In genomic region chr11:68750197-68750987, GRCh38 we compare ENCODE assay signal across 8 cellular contexts. TPM values are rescaled to one million over a fixed set of nuclear protein-coding genes. Genes with fewer than 3 reads are reported as not detected.
DNase-seq lines count a peak whose midpoint lies in the region; ATAC-seq and TF ChIP-seq lines count a peak whose summit lies in the region.

No MANE protein-coding gene starts in this region.

- H3K36me3 Mint-ChIP-seq in activated T-helper 1 cell treated with anti-CD3 and anti-CD28 coated beads, Interleukin-12 subunit alpha, Interleukin-12 subunit beta, Interleukin-2, Interleukin-4 antibody, amounts not matched to agents 30 ng/mL and 10 ng/mL and 1 ng/mL, durations not matched to agents 14 hours and 24 hours and 36 hours (ENCODE audit: low read depth) = peaks cover 4% of the 10 kb centered on the region
- no peaks in the 10 kb centered on the region for H3K36me3 Mint-ChIP-seq in activated T-cell treated with anti-CD3 and anti-CD28 coated beads, Interleukin-2, amount 50 U/mL, for 72 hours (ENCODE audit: insufficient read depth in 2 of 2)

- no peaks in the 10 kb centered on the region for H3K27me3 Mint-ChIP-seq in activated T-helper 1 cell treated with anti-CD3 and anti-CD28 coated beads, Interleukin-12 subunit alpha, Interleukin-12 subunit beta, Interleukin-2, Interleukin-4 antibody, amounts not matched to agents 30 ng/mL and 10 ng/mL and 1 ng/mL, durations not matched to agents 14 hours and 24 hours and 36 hours (ENCODE audit: insufficient read depth)
- H3K27me3 Mint-ChIP-seq in activated T-cell treated with anti-CD3 and anti-CD28 coated beads, Interleukin-2, amount 50 U/mL, for 72 hours (ENCODE audit: low read depth) = no peaks in the 10 kb centered on the region

- H3K27ac Mint-ChIP-seq in activated T-helper 1 cell treated with anti-CD3 and anti-CD28 coated beads, Interleukin-12 subunit alpha, Interleukin-12 subunit beta, Interleukin-2, Interleukin-4 antibody, amounts not matched to agents 30 ng/mL and 10 ng/mL and 1 ng/mL, durations not matched to agents 14 hours and 24 hours and 36 hours = no peak overlapping the region
- no peak overlapping the region for H3K27ac Mint-ChIP-seq in activated T-cell treated with anti-CD3 and anti-CD28 coated beads, Interleukin-2, amount 50 U/mL, for 72 hours

- no peak overlapping the region for H3K4me3 Mint-ChIP-seq in activated T-helper 1 cell treated with anti-CD3 and anti-CD28 coated beads, Interleukin-12 subunit alpha, Interleukin-12 subunit beta, Interleukin-2, Interleukin-4 antibody, amounts not matched to agents 30 ng/mL and 10 ng/mL and 1 ng/mL, durations not matched to agents 14 hours and 24 hours and 36 hours
- peak overlapping the region; percentile 67 to 71 for H3K4me3 Mint-ChIP-seq in activated T-cell treated with anti-CD3 and anti-CD28 coated beads, Interleukin-2, amount 50 U/mL, for 72 hours

- TF ChIP-seq POLR2A in suprapubic skin (IDR thresholded peaks at IDR 0.05) = no peak

- no peak for TF ChIP-seq EP300 in suprapubic skin (IDR thresholded peaks at IDR 0.05)

- H3K9me3 ChIP-seq in iPS-15b (ENCODE audit: control insufficient read depth, insufficient read depth, low read length) = no peaks in the 10 kb centered on the region
- no peaks in the 10 kb centered on the region for H3K9me3 ChIP-seq in suprapubic skin

- no peak overlapping the region for H3K27ac ChIP-seq in suprapubic skin

- H3K36me3 ChIP-seq in iPS-15b (ENCODE audit: control insufficient read depth, insufficient read depth, low read length) (no peaks in the 10 kb centered on the region), suprapubic skin (no peaks in the 10 kb centered on the region)

- H3K4me1 ChIP-seq in iPS-15b (ENCODE audit: control insufficient read depth, insufficient read depth, low read length) = peaks cover 6% of the 10 kb centered on the region
- peaks cover 18% of the 10 kb centered on the region for H3K4me1 ChIP-seq in suprapubic skin

- peak overlapping the region; percentile 27 for H3K9ac ChIP-seq in iPS-15b (ENCODE audit: low read depth, low read length)

- no peaks in the 10 kb centered on the region for H3K4me1 Mint-ChIP-seq in activated T-helper 1 cell treated with anti-CD3 and anti-CD28 coated beads, Interleukin-12 subunit alpha, Interleukin-12 subunit beta, Interleukin-2, Interleukin-4 antibody, amounts not matched to agents 30 ng/mL and 10 ng/mL and 1 ng/mL, durations not matched to agents 14 hours and 24 hours and 36 hours (ENCODE audit: low read depth)
- H3K4me1 Mint-ChIP-seq in activated T-cell treated with anti-CD3 and anti-CD28 coated beads, Interleukin-2, amount 50 U/mL, for 72 hours (ENCODE audit: low read depth) = peaks cover 8% of the 10 kb centered on the region

- H3K27me3 ChIP-seq in iPS-15b (ENCODE audit: control insufficient read depth, insufficient read depth, low read length) (no peaks in the 10 kb centered on the region), suprapubic skin (no peaks in the 10 kb centered on the region)

- ATAC-seq in activated T-cell treated with anti-CD3 and anti-CD28 coated beads, Interleukin-2, amount 50 U/mL, for 72 hours (replicated peaks in 1 of 2) = no peak
- ATAC-seq in GM19023 (IDR thresholded peaks at IDR 0.05; ENCODE audit: unreplicated experiment) = no peak
- ATAC-seq in GM21737 (IDR thresholded peaks at IDR 0.05; ENCODE audit: unreplicated experiment) = no peak

- intact Hi-C loops in activated T-helper 1 cell treated with anti-CD3 and anti-CD28 coated beads, Interleukin-12 subunit alpha, Interleukin-12 subunit beta, Interleukin-2, Interleukin-4 antibody, amounts not matched to agents 30 ng/mL and 10 ng/mL and 1 ng/mL, durations not matched to agents 14 hours and 24 hours and 36 hours (cut with micrococcal nuclease) = loop anchor here (2.0 to 10.0 kb wide), 3 partner anchors 152 to 924 kb away; partner anchors contain the start of genes IGHMBP2, LTO1, MRPL21 and PPP6R3

- H3K4me3 ChIP-seq in iPS-15b (ENCODE audit: low read depth, low read length) = peak overlapping the region; percentile 47
- peak overlapping the region; percentile 59 for H3K4me3 ChIP-seq in suprapubic skin

- TF ChIP-seq CTCF in suprapubic skin (IDR thresholded peaks at IDR 0.05) = no peak

- WGBS in suprapubic skin = 43% methylated on average over 21 of the region's 74 CpGs

- peak; percentile 5 for DNase-seq in activated T-helper 1 cell treated with Interleukin-2 at 50 U/mL for 16 hours (ENCODE audit: low read depth)
- DNase-seq in activated T-helper 1 cell treated with anti-CD3 and anti-CD28 coated beads, Interleukin-12 subunit alpha, Interleukin-12 subunit beta, Interleukin-2, Interleukin-4 antibody, amounts not matched to agents 30 ng/mL and 10 ng/mL and 1 ng/mL, durations not matched to agents 14 hours and 24 hours and 36 hours (ENCODE audit: low spot score) = no peak
- peak in 1 of 2 donors; percentile 13 for DNase-seq in activated T-cell treated with anti-CD3 and anti-CD28 coated beads, Interleukin-2, amount 50 U/mL, for 72 hours
- DNase-seq in suprapubic skin (ENCODE audit: low spot score in 2 of 2) = peak in 1 of 2 donors; percentile 69
- no peak for DNase-seq in C1 segment of cervical spinal cord (lab: John Stamatoyannopoulos, UW)

- no peaks in the 10 kb centered on the region for H3K9me3 Mint-ChIP-seq in activated T-helper 1 cell treated with anti-CD3 and anti-CD28 coated beads, Interleukin-12 subunit alpha, Interleukin-12 subunit beta, Interleukin-2, Interleukin-4 antibody, amounts not matched to agents 30 ng/mL and 10 ng/mL and 1 ng/mL, durations not matched to agents 14 hours and 24 hours and 36 hours
- no peaks in the 10 kb centered on the region for H3K9me3 Mint-ChIP-seq in activated T-cell treated with anti-CD3 and anti-CD28 coated beads, Interleukin-2, amount 50 U/mL, for 72 hours

RNA-seq across cellular contexts. Expression of gene TESMIN, which starts 0.9 kb away (rescaled TPM):
- total RNA-seq in activated T-helper 1 cell treated with anti-CD3 and anti-CD28 coated beads, Interleukin-12 subunit alpha, Interleukin-12 subunit beta, Interleukin-2, Interleukin-4 antibody, amounts not matched to agents 30 ng/mL and 10 ng/mL and 1 ng/mL, durations not matched to agents 14 hours and 24 hours and 36 hours = 1.0 and 2.1 TPM in 2 replicates
- 10 to 100 TPM in 1 of 2 donors, 1 to 10 TPM in 1; 8.0 to 10.6 TPM for total RNA-seq in activated T-cell treated with anti-CD3 and anti-CD28 coated beads, Interleukin-2, amount 50 U/mL, for 72 hours
- total RNA-seq in suprapubic skin = 1 to 10 TPM; 1.2 to 3.5 (median 2.8) TPM
